Comparison of ENCODE assay signal across 14 cellular contexts in genomic region chr7:86629-87028, GRCh38.
"Had no signal": no experiment of that assay in that cellular context is flagged by ENCODE, and none has a peak within 500 bp of the region (broad histone marks: within the 10 kb centered on the region; RNA-seq: fewer than 3 reads in every experiment).

No MANE protein-coding gene starts in this region.

- DNase-seq: activated CD4-positive, alpha-beta T cell treated with anti-CD3 and anti-CD28 coated beads, Interleukin-2, amount 10 ng/mL, durations not matched to agents 7 days and 5 days; activated naive CD4-positive, alpha-beta T cell; activated T-cell treated with anti-CD3 and anti-CD28 coated beads, Interleukin-2, amount 50 U/mL, for 72 hours; cerebellar nuclear complex; glutamatergic neuron; immature natural killer cell; left cardiac atrium; mucosa of descending colon; natural killer cell; stimulated activated CD4-positive, alpha-beta T cell treated with anti-CD3 and anti-CD28 coated beads, Interleukin-2, amount 100 ng/mL, for 24 hours; stimulated activated naive CD4-positive, alpha-beta T cell; upper lobe of left lung had no signal

- H3K4me3 Mint-ChIP-seq: activated CD4-positive, alpha-beta T cell treated with anti-CD3 and anti-CD28 coated beads, Interleukin-2, amount 10 ng/mL, durations not matched to agents 7 days and 5 days; activated T-cell treated with anti-CD3 and anti-CD28 coated beads, Interleukin-2, amount 50 U/mL, for 72 hours; immature natural killer cell; natural killer cell; WTC11 had no signal

- H3K27ac Mint-ChIP-seq: activated T-cell treated with anti-CD3 and anti-CD28 coated beads, Interleukin-2, amount 50 U/mL, for 72 hours; immature natural killer cell; natural killer cell; WTC11 had no signal

- H3K36me3 Mint-ChIP-seq: immature natural killer cell, natural killer cell, WTC11 had no signal

- H3K9me3 Mint-ChIP-seq: activated CD4-positive, alpha-beta T cell treated with anti-CD3 and anti-CD28 coated beads, Interleukin-2, amount 10 ng/mL, durations not matched to agents 7 days and 5 days; activated T-cell treated with anti-CD3 and anti-CD28 coated beads, Interleukin-2, amount 50 U/mL, for 72 hours; natural killer cell; WTC11 had no signal

- ATAC-seq: activated T-cell treated with anti-CD3 and anti-CD28 coated beads, Interleukin-2, amount 50 U/mL, for 72 hours; left cardiac atrium; mucosa of descending colon; natural killer cell; sciatic nerve; WTC11 had no signal

- H3K27me3 Mint-ChIP-seq: activated CD4-positive, alpha-beta T cell treated with anti-CD3 and anti-CD28 coated beads, Interleukin-2, amount 10 ng/mL, durations not matched to agents 7 days and 5 days had no signal
